Comparison of ENCODE assay signal across 1 cellular context in genomic region chr22:40030757-40031092, GRCh38.
TF ChIP-seq lines count a peak whose summit lies in the region.

No MANE protein-coding gene starts in this region.

TF ChIP-seq in K562, 482 proteins besides CTCF, POLR2A, EP300 and RAD21:
- TF ChIP-seq SPI1 (IDR thresholded peaks at IDR 0.05; ENCODE audit: borderline replicate concordance, low read depth, low read length) = 0 out of 2 replicates have a peak, but pooled peaks have one; percentile 34
- peak; percentile 59; the same call in 1 of the 2 replicates for TF ChIP-seq NR2C1 (IDR thresholded peaks at IDR 0.05)
- peak; percentile 75 for TF ChIP-seq NR2C1 (tag; IDR thresholded peaks at IDR 0.05)
- peak in 2 of 3 experiments; percentile 34 to 73 for TF ChIP-seq YY1 (IDR thresholded peaks at IDR 0.05; ENCODE audit: borderline replicate concordance in 1 of 3, control insufficient read depth in 1 of 3, extremely low read depth in 1 of 3, insufficient read depth in 3 of 3, insufficient read length in 1 of 3, insufficient replicate concordance in 2 of 3, low read depth in 1 of 3, low read length in 2 of 3)
- TF ChIP-seq MTF1 (CRISPR knock-in tag; IDR thresholded peaks at IDR 0.05; ENCODE audit: borderline replicate concordance) = no peak
- peak; percentile 36; the same call in 1 of the 2 replicates for TF ChIP-seq ELF1 (tag; IDR thresholded peaks at IDR 0.05)
- TF ChIP-seq GATA2 (CRISPR knock-in tag; IDR thresholded peaks at IDR 0.05) = 0 out of 2 replicates have a peak, but pooled peaks have one; percentile 30
- TF ChIP-seq ZNF175 (CRISPR knock-in tag; IDR thresholded peaks at IDR 0.05; ENCODE audit: low read depth) = 0 out of 2 replicates have a peak, but pooled peaks have one; percentile 26
- no peak for TF ChIP-seq NR2C2 (CRISPR knock-in tag; IDR thresholded peaks at IDR 0.05)
- peak; percentile 60 for TF ChIP-seq NR2C2 (tag; IDR thresholded peaks at IDR 0.05)
- TF ChIP-seq, protein P1, sequence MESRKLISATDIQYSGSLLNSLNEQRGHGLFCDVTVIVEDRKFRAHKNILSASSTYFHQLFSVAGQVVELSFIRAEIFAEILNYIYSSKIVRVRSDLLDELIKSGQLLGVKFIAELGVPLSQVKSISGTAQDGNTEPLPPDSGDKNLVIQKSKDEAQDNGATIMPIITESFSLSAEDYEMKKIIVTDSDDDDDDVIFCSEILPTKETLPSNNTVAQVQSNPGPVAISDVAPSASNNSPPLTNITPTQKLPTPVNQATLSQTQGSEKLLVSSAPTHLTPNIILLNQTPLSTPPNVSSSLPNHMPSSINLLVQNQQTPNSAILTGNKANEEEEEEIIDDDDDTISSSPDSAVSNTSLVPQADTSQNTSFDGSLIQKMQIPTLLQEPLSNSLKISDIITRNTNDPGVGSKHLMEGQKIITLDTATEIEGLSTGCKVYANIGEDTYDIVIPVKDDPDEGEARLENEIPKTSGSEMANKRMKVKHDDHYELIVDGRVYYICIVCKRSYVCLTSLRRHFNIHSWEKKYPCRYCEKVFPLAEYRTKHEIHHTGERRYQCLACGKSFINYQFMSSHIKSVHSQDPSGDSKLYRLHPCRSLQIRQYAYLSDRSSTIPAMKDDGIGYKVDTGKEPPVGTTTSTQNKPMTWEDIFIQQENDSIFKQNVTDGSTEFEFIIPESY (CRISPR knock-in tag; IDR thresholded peaks at IDR 0.05) = no peak
- TF ChIP-seq ZNF239 (CRISPR knock-in tag; IDR thresholded peaks at IDR 0.05) = 0 out of 2 replicates have a peak, but pooled peaks have one; percentile 10
